ENCODE assay signal across 8 cellular contexts in the genomic region with DNA sequence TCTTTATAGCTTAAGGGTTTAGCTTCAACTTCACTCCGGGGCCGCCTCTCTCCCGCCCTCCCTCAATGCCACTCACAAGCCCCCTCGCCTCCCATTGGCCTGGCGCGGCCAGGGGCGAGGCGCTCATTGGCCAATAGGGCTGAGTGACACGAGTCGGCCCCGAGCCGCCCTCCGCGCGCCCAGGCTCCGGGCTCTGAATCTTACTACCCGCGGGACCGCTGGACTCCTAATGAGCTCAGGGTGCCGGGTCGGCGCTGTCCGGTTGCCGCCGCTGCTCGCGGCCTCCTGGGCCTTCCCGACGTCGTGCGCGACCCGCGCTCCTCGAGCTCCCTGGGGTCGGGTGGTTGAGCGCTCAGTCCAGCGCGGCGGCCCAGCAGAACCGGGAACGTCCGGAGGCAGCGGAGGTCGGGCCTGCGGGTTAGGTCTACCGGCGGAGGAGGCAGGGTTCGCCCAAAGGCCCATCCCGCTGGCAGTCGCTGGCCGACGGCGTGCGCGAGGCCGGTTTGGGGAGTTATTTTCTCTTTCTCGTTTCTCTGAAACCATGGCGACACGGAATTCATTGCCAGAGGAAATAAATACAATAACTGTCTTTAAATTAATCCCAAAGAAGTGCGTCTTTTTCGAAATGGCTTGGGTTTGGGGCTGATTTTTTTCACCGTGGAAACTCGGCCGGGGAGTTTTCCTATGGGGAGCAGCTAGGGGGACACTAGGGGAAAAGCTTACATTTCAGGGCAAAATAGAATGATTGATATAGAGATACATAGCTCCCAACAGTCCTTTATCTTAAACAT. TPM values are rescaled to one million over a fixed set of nuclear protein-coding genes. Genes with fewer than 3 reads are reported as not detected.
A peak's percentile ranks its signal among the peaks of the same experiment; 100 is the strongest.
DNase-seq lines count a peak whose midpoint lies in the region; ATAC-seq and TF ChIP-seq lines count a peak whose summit lies in the region.

A gene with protein sequence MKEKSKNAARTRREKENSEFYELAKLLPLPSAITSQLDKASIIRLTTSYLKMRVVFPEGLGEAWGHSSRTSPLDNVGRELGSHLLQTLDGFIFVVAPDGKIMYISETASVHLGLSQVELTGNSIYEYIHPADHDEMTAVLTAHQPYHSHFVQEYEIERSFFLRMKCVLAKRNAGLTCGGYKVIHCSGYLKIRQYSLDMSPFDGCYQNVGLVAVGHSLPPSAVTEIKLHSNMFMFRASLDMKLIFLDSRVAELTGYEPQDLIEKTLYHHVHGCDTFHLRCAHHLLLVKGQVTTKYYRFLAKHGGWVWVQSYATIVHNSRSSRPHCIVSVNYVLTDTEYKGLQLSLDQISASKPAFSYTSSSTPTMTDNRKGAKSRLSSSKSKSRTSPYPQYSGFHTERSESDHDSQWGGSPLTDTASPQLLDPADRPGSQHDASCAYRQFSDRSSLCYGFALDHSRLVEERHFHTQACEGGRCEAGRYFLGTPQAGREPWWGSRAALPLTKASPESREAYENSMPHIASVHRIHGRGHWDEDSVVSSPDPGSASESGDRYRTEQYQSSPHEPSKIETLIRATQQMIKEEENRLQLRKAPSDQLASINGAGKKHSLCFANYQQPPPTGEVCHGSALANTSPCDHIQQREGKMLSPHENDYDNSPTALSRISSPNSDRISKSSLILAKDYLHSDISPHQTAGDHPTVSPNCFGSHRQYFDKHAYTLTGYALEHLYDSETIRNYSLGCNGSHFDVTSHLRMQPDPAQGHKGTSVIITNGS (minus strand): TSS at position 12 of the 791 bp plus-strand sequence. CDS start 1,453 bp downstream, outside the sequence.

- H3K9me3 Mint-ChIP-seq in activated CD8-positive, alpha-beta T cell treated with anti-CD3 and anti-CD28 coated beads for 36 hours, result peaks cover 15% of the 10 kb centered on the region

- no peaks in the 10 kb centered on the region for H3K36me3 ChIP-seq in left ventricle myocardium inferior

- no peak within 1 kb of the TSS for H3K4me3 Mint-ChIP-seq in activated CD8-positive, alpha-beta T cell treated with anti-CD3 and anti-CD28 coated beads for 36 hours

- H3K27ac Mint-ChIP-seq in activated CD8-positive, alpha-beta T cell treated with anti-CD3 and anti-CD28 coated beads for 36 hours, result no peak within 1 kb of the TSS

- TF ChIP-seq CTCF in activated CD8-positive, alpha-beta T cell treated with anti-CD3 and anti-CD28 coated beads for 36 hours (IDR thresholded peaks at IDR 0.05), result no peak
- no peak for TF ChIP-seq CTCF in left ventricle myocardium inferior (IDR thresholded peaks at IDR 0.05; ENCODE audit: borderline replicate concordance)

- H3K4me1 Mint-ChIP-seq in activated CD8-positive, alpha-beta T cell treated with anti-CD3 and anti-CD28 coated beads for 36 hours (ENCODE audit: low read depth), result peaks cover 25% of the 10 kb centered on the region

- DNase-seq in stimulated activated CD4-positive, alpha-beta T cell treated with anti-CD3 and anti-CD28 coated beads, Interleukin-15, amount 100 ng/mL, for 24 hours, result peak; percentile 38
- no peak for DNase-seq in stimulated activated CD4-positive, alpha-beta T cell treated with anti-CD3 and anti-CD28 coated beads, Interleukin-4, amount 100 ng/mL, for 24 hours
- peak; percentile 92 for DNase-seq in HPDE6-E6E7 (ENCODE audit: extremely low spot score)
- DNase-seq in activated CD8-positive, alpha-beta T cell treated with anti-CD3 and anti-CD28 coated beads for 36 hours, result no peak
- DNase-seq in left ventricle myocardium inferior, result peak; percentile 46
- DNase-seq in skeletal muscle cell (ENCODE audit: low read depth), result peak; percentile 51
- no peak for DNase-seq in activated CD4-positive, CD25-positive, alpha-beta regulatory T cell treated with anti-CD3 and anti-CD28 coated beads, Interleukin-2, amount 50 U/mL, for 72 hours

- H3K4me3 ChIP-seq in left ventricle myocardium inferior (peak within 1 kb of the TSS; percentile 53), skeletal muscle cell (ENCODE audit: low read depth, low read length) (peak within 1 kb of the TSS; percentile 57)

- no peaks in the 10 kb centered on the region for H3K9me3 ChIP-seq in left ventricle myocardium inferior (replicated peaks)

- CTCF ChIA-PET in activated CD8-positive, alpha-beta T cell treated with anti-CD3 and anti-CD28 coated beads for 36 hours (lab: Charles Lee), result interaction anchor here (1.0 to 1.3 kb wide), 3 partner anchors 10 to 875 kb away, joined by 3 to 5 read pairs (median 3); no protein-coding TSS in a partner anchor

- POLR2A ChIA-PET in activated CD8-positive, alpha-beta T cell treated with anti-CD3 and anti-CD28 coated beads for 36 hours (lab: Charles Lee), result interaction anchor here (1.6 kb wide), 1 partner anchor 18 kb away, joined by 3 read pairs; no protein-coding TSS in a partner anchor

- peaks cover 23% of the 10 kb centered on the region for H3K4me1 ChIP-seq in left ventricle myocardium inferior

- H3K27ac ChIP-seq in left ventricle myocardium inferior (replicated peaks), result no peak within 1 kb of the TSS

- peaks cover 14% of the 10 kb centered on the region for H3K36me3 Mint-ChIP-seq in activated CD8-positive, alpha-beta T cell treated with anti-CD3 and anti-CD28 coated beads for 36 hours (ENCODE audit: low read depth)

- peaks cover 100% of the 10 kb centered on the region for H3K27me3 ChIP-seq in left ventricle myocardium inferior (ENCODE audit: low read depth)

- intact Hi-C loops in activated CD8-positive, alpha-beta T cell treated with anti-CD3 and anti-CD28 coated beads for 36 hours (cut with micrococcal nuclease), result loop anchor here (5.0 to 10.0 kb wide), 2 partner anchors 853 to 940 kb away; no protein-coding TSS in a partner anchor
- intact Hi-C loops in left ventricle myocardium inferior (cut with micrococcal nuclease), result no loop called here

- ATAC-seq in activated CD8-positive, alpha-beta T cell treated with anti-CD3 and anti-CD28 coated beads for 36 hours, result peak; percentile 45
- no peak for ATAC-seq in GM18873 (IDR thresholded peaks at IDR 0.05; ENCODE audit: low FRiP score, unreplicated experiment)

- H3K27me3 Mint-ChIP-seq in activated CD8-positive, alpha-beta T cell treated with anti-CD3 and anti-CD28 coated beads for 36 hours, result peaks cover 81% of the 10 kb centered on the region

RNA-seq across cellular contexts. Expression of the gene that starts here (rescaled TPM):
- total RNA-seq in activated CD8-positive, alpha-beta T cell treated with anti-CD3 and anti-CD28 coated beads for 36 hours, result not detected
- not detected for total RNA-seq in left ventricle myocardium inferior

Comparison
In these comparisons a context has a peak if more than half of its experiments do, and no peak if none do; other contexts are left out.
1. DNase-seq: peak in stimulated activated CD4-positive, alpha-beta T cell treated with anti-CD3 and anti-CD28 coated beads, Interleukin-15, amount 100 ng/mL, for 24 hours (single experiment), HPDE6-E6E7 (single experiment) and skeletal muscle cell (single experiment); none in stimulated activated CD4-positive, alpha-beta T cell treated with anti-CD3 and anti-CD28 coated beads, Interleukin-4, amount 100 ng/mL, for 24 hours (single experiment), activated CD8-positive, alpha-beta T cell treated with anti-CD3 and anti-CD28 coated beads for 36 hours (single experiment) and activated CD4-positive, CD25-positive, alpha-beta regulatory T cell treated with anti-CD3 and anti-CD28 coated beads, Interleukin-2, amount 50 U/mL, for 72 hours (single experiment).
2. Peak in ATAC-seq in activated CD8-positive, alpha-beta T cell treated with anti-CD3 and anti-CD28 coated beads for 36 hours; RNA of the gene not detected or under 1 TPM.
3. Peak in DNase-seq and H3K4me3 ChIP-seq in left ventricle myocardium inferior; RNA of the gene not detected or under 1 TPM.